In genomic region chr13:45341799-45342584, GRCh38 we compare ENCODE assay signal across 8 cellular contexts. TPM values are rescaled to one million over a fixed set of nuclear protein-coding genes. Genes with fewer than 3 reads are reported as not detected.
DNase-seq lines count a peak whose midpoint lies in the region; ATAC-seq lines count a peak whose summit lies in the region.

No MANE protein-coding gene starts in this region.

- DNase-seq in T-helper 2 cell treated with Interferon-gamma antibody and Interleukin-4, amounts not matched to agents 5 μg/mL and 100 μg/mL, for 36 hours (ENCODE audit: low spot score) = no peak
- DNase-seq in T-helper 2 cell = no peak
- DNase-seq in SJSA1 (ENCODE audit: low read depth in 1 of 2, low spot score in 2 of 2) = no peak
- peak; percentile 36 for DNase-seq in mucosa of gallbladder (ENCODE audit: low spot score)
- no peak for DNase-seq in effector CD4-positive, alpha-beta T cell
- DNase-seq in NCI-H1930 (lab: John Stamatoyannopoulos, UW) = no peak

- H3K27ac ChIP-seq in SJSA1 = peak overlapping the region; percentile 52

- H3K27me3 ChIP-seq in SJSA1 (replicated peaks) = no peaks in the 10 kb centered on the region
- no peaks in the 10 kb centered on the region for H3K27me3 ChIP-seq in endocrine pancreas (ENCODE audit: control insufficient read depth, insufficient read depth, low read length)

- no peaks in the 10 kb centered on the region for H3K27me3 Mint-ChIP-seq in T-helper 2 cell treated with Interferon-gamma antibody and Interleukin-4, amounts not matched to agents 5 μg/mL and 100 μg/mL, for 36 hours (ENCODE audit: low read depth)

- H3K4me1 ChIP-seq in SJSA1 (replicated peaks) = peaks cover 23% of the 10 kb centered on the region
- peaks cover 13% of the 10 kb centered on the region for H3K4me1 ChIP-seq in endocrine pancreas (ENCODE audit: control insufficient read depth, insufficient read depth, low read length)

- H3K4me1 Mint-ChIP-seq in T-helper 2 cell treated with Interferon-gamma antibody and Interleukin-4, amounts not matched to agents 5 μg/mL and 100 μg/mL, for 36 hours (ENCODE audit: low read depth) = peaks cover 29% of the 10 kb centered on the region

- H3K27ac Mint-ChIP-seq in T-helper 2 cell treated with Interferon-gamma antibody and Interleukin-4, amounts not matched to agents 5 μg/mL and 100 μg/mL, for 36 hours = peak overlapping the region; percentile 99

- peaks cover 52% of the 10 kb centered on the region for H3K36me3 ChIP-seq in SJSA1
- peaks cover 4% of the 10 kb centered on the region for H3K36me3 ChIP-seq in endocrine pancreas (ENCODE audit: control insufficient read depth, insufficient read depth, low read length)

- H3K36me3 Mint-ChIP-seq in T-helper 2 cell treated with Interferon-gamma antibody and Interleukin-4, amounts not matched to agents 5 μg/mL and 100 μg/mL, for 36 hours (ENCODE audit: low read depth) = peaks cover 50% of the 10 kb centered on the region

- no peak for ATAC-seq in GM18870 (IDR thresholded peaks at IDR 0.05; ENCODE audit: unreplicated experiment)

- no peaks in the 10 kb centered on the region for H3K9me3 Mint-ChIP-seq in T-helper 2 cell treated with Interferon-gamma antibody and Interleukin-4, amounts not matched to agents 5 μg/mL and 100 μg/mL, for 36 hours

- peak overlapping the region; percentile 100 for H3K4me3 Mint-ChIP-seq in T-helper 2 cell treated with Interferon-gamma antibody and Interleukin-4, amounts not matched to agents 5 μg/mL and 100 μg/mL, for 36 hours

- H3K9ac ChIP-seq in endocrine pancreas (ENCODE audit: control insufficient read depth, insufficient read depth, low read length) = peak overlapping the region; percentile 96

- no peaks in the 10 kb centered on the region for H3K9me3 ChIP-seq in SJSA1 (replicated peaks)
- no peaks in the 10 kb centered on the region for H3K9me3 ChIP-seq in endocrine pancreas (ENCODE audit: control insufficient read depth, low read length)

- H3K4me3 ChIP-seq in SJSA1 (peak overlapping the region; percentile 87), endocrine pancreas (ENCODE audit: control insufficient read depth, insufficient read depth, low read length) (peak overlapping the region; percentile 68)

RNA-seq across cellular contexts. Expression of gene TPT1, which starts 1.0 kb away (rescaled TPM):
- 1,541 and 1,642 TPM in 2 replicates for total RNA-seq in SJSA1 (2014; rRNA removed; shearing (Covaris generic))
- 3,971 TPM for total RNA-seq in mucosa of gallbladder
